In genomic region chr16:51577621-51578303, GRCh38 we compare ENCODE assay signal across 11 cellular contexts.
DNase-seq lines count a peak whose midpoint lies in the region; ATAC-seq and TF ChIP-seq lines count a peak whose summit lies in the region.
"Had no signal": no experiment of that assay in that cellular context is flagged by ENCODE, and none has a peak within 500 bp of the region (broad histone marks: within the 10 kb centered on the region; RNA-seq: fewer than 3 reads in every experiment).

No MANE protein-coding gene starts in this region.

- DNase-seq in NT2/D1 (ENCODE audit: low read depth, low spot score) (peak; percentile 13), iPS-NIHi7 (ENCODE audit: extremely low spot score) (peak; percentile 51), COR-L47 (lab: John Stamatoyannopoulos, UW) (no peak), GM20000 (ENCODE audit: low spot score) (no peak), HUDEP-2 (lab: John Stamatoyannopoulos, UW; ENCODE audit: unreplicated experiment in 76 of 76) (no peak), right lobe of liver (no peak)
- DNase-seq: activated CD4-positive, alpha-beta T cell treated with anti-CD3 and anti-CD28 coated beads for 48 hours; activated naive CD4-positive, alpha-beta T cell; C1 segment of cervical spinal cord had no signal

- CTCF ChIA-PET in HEK293 (lab: Yijun Ruan, JAX): no interaction called here

- H4K20me1 ChIP-seq in BLaER1 treated with 17β-estradiol and CSF1 and Interleukin-3, amounts not matched to agents 10 nM and 100 nM: no peaks in the 10 kb centered on the region

- no peak for TF ChIP-seq POLR2A in right lobe of liver (IDR thresholded peaks at IDR 0.05)

- no peak for TF ChIP-seq CTCF in HEK293 (tag by site-specific recombination; IDR thresholded peaks at IDR 0.05)
- no peak for TF ChIP-seq CTCF in GM20000 (IDR thresholded peaks at IDR 0.05; ENCODE audit: extremely low read depth, missing control alignments)
- TF ChIP-seq CTCF in right lobe of liver (IDR thresholded peaks at IDR 0.05): no peak

- POLR2A ChIA-PET in HEK293 (lab: Yijun Ruan, JAX): interaction anchor here (1.1 kb wide), 1 partner anchor 20 kb away, joined by 3 read pairs; no protein-coding TSS in a partner anchor

- no peaks in the 10 kb centered on the region for H3K36me3 ChIP-seq in BLaER1 treated with 17β-estradiol and CSF1 and Interleukin-3, amounts not matched to agents 10 nM and 100 nM
- no peaks in the 10 kb centered on the region for H3K36me3 ChIP-seq in HEK293 (ENCODE audit: control insufficient read depth in 2 of 2, insufficient read depth in 1 of 2, low read length in 2 of 2)
- no peaks in the 10 kb centered on the region for H3K36me3 ChIP-seq in NT2/D1 (ENCODE audit: insufficient read depth, insufficient read length, low read length)
- H3K36me3 ChIP-seq in right lobe of liver: no peaks in the 10 kb centered on the region

- no peak for ATAC-seq in right lobe of liver

- peaks cover 25 to 47% (median 40%) of the 10 kb centered on the region in 10 experiments for H3K4me1 ChIP-seq in BLaER1 treated with 17β-estradiol and CSF1 and Interleukin-3, amounts not matched to agents 10 nM and 100 nM
- H3K4me1 ChIP-seq in HEK293 (ENCODE audit: control insufficient read depth, insufficient read depth, low read length): peaks cover 13% of the 10 kb centered on the region
- H3K4me1 ChIP-seq in NT2/D1 (ENCODE audit: insufficient read depth, insufficient read length): no peaks in the 10 kb centered on the region
- H3K4me1 ChIP-seq in right lobe of liver: no peaks in the 10 kb centered on the region

- H3K9ac ChIP-seq in BLaER1 treated with 17β-estradiol and CSF1 and Interleukin-3, amounts not matched to agents 10 nM and 100 nM: no peak overlapping the region
- H3K9ac ChIP-seq in NT2/D1 (ENCODE audit: insufficient read length, low read depth): no peak overlapping the region

- H3K4me2 ChIP-seq in BLaER1 treated with 17β-estradiol and CSF1 and Interleukin-3, amounts not matched to agents 10 nM and 100 nM: peak overlapping the region; percentile 15 to 72 (median 57)

- H3K4me3 ChIP-seq in BLaER1 treated with 17β-estradiol and CSF1 and Interleukin-3, amounts not matched to agents 10 nM and 100 nM: no peak overlapping the region
- no peak overlapping the region for H3K4me3 ChIP-seq in HEK293 (ENCODE audit: low read depth, low read length)
- H3K4me3 ChIP-seq in NT2/D1 (ENCODE audit: insufficient read length, low read depth): no peak overlapping the region
- no peak overlapping the region for H3K4me3 ChIP-seq in right lobe of liver

- H3K27ac ChIP-seq in BLaER1 treated with 17β-estradiol and CSF1 and Interleukin-3, amounts not matched to agents 10 nM and 100 nM: no peak overlapping the region
- H3K27ac ChIP-seq in HEK293 (ENCODE audit: extremely low read depth, low read depth, low read length) (no peak overlapping the region), right lobe of liver (no peak overlapping the region)

- WGBS in right lobe of liver (ENCODE audit: insufficient coverage, low coverage, low lambda C conversion rate, missing lambda C conversion rate): 36% methylated on average over 8 of the region's 8 CpGs

- intact Hi-C loops in right lobe of liver (cut with DNase I): no loop called here

- no peaks in the 10 kb centered on the region for H3K9me3 ChIP-seq in BLaER1 treated with 17β-estradiol and CSF1 and Interleukin-3, amounts not matched to agents 10 nM and 100 nM (replicated peaks in 1 of 11)
- H3K9me3 ChIP-seq in HEK293 (ENCODE audit: control insufficient read depth, insufficient read depth, low read depth, low read length): no peaks in the 10 kb centered on the region
- no peaks in the 10 kb centered on the region for H3K9me3 ChIP-seq in NT2/D1 (ENCODE audit: insufficient read depth, low read length)
- H3K9me3 ChIP-seq in right lobe of liver: no peaks in the 10 kb centered on the region

- peaks cover 0 to 4% (median 0%) of the 10 kb centered on the region in 11 experiments; a peak in 3 of 22 replicates for H3K27me3 ChIP-seq in BLaER1 treated with 17β-estradiol and CSF1 and Interleukin-3, amounts not matched to agents 10 nM and 100 nM
- H3K27me3 ChIP-seq in NT2/D1 (ENCODE audit: insufficient read depth, insufficient read length) (peaks cover 2% of the 10 kb centered on the region), right lobe of liver (no peaks in the 10 kb centered on the region)

TF ChIP-seq in HEK293, 187 proteins besides CTCF, POLR2A, EP300 and RAD21 (continues in another document):
- peak; percentile 76 for TF ChIP-seq ZNF629 (tag by site-specific recombination; IDR thresholded peaks at IDR 0.05)
- peak; percentile 80 for TF ChIP-seq EGR2 (tag by site-specific recombination; IDR thresholded peaks at IDR 0.05; ENCODE audit: low read depth)
- TF ChIP-seq SP7 (tag by site-specific recombination; IDR thresholded peaks at IDR 0.05): peak; percentile 98
- peak; percentile 94 for TF ChIP-seq OSR2 (tag by site-specific recombination; IDR thresholded peaks at IDR 0.05)
- peak; percentile 81 for TF ChIP-seq SCRT1 (tag by site-specific recombination; IDR thresholded peaks at IDR 0.05; ENCODE audit: borderline replicate concordance)
- TF ChIP-seq KLF17 (tag by site-specific recombination; IDR thresholded peaks at IDR 0.05): peak; percentile 81
- TF ChIP-seq ZFHX2 (tag by site-specific recombination; conservative IDR thresholded peaks at IDR 0.05): peak; percentile 80
- peak; percentile 46; the same call in 1 of the 2 replicates for TF ChIP-seq ZNF692 (tag by site-specific recombination; IDR thresholded peaks at IDR 0.05)
- no peak for TF ChIP-seq ATF2 (tag by site-specific recombination; IDR thresholded peaks at IDR 0.05; ENCODE audit: low read depth)
- peak; percentile 34; the same call in 1 of the 2 replicates for TF ChIP-seq KLF1 (tag by site-specific recombination; IDR thresholded peaks at IDR 0.05)
- TF ChIP-seq FEZF1 (tag by site-specific recombination; IDR thresholded peaks at IDR 0.05): peak; percentile 95
- TF ChIP-seq PRDM4 (tag by site-specific recombination; IDR thresholded peaks at IDR 0.05): peak; percentile 88
- 0 out of 2 replicates have a peak, but pooled peaks have one; percentile 20 for TF ChIP-seq BCL6B (tag by site-specific recombination; IDR thresholded peaks at IDR 0.05)
- TF ChIP-seq ZNF211 (tag by site-specific recombination; IDR thresholded peaks at IDR 0.05; ENCODE audit: low read depth): no peak

Comparison
In these comparisons a context has a peak if more than half of its experiments do, and no peak if none do; other contexts are left out.
1. DNase-seq: peak in NT2/D1 (single experiment) and iPS-NIHi7 (single experiment); none in COR-L47 (single experiment), GM20000 (single experiment), HUDEP-2 (0 of 76) and right lobe of liver (0 of 3).